ENCODE assay signal across 1 cellular context in the genomic region with DNA sequence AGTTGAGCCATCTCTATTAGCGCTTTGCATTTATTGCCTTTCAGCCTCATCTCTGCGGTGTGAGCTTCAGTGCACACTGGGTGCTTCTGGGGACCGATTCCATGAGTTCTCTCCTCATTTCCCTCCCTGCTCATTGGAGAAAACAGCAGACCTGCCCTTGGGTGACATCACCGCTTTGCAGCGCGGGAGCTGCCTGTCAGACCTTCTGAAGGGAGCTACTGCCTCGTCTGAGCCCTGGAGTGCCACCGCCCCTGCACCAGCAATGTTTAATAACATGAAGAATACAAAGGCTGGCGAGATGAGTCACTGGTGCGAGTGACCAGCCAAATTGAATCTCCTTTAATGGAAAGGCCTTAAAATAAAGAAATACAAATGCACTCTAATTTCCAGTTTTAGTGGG.
A peak's percentile ranks its signal among the peaks of the same experiment; 100 is the strongest.
TF ChIP-seq lines count a peak whose summit lies in the region.

No MANE protein-coding gene starts in this region.

TF ChIP-seq in HepG2, 621 proteins besides CTCF, POLR2A, EP300 and RAD21:
- TF ChIP-seq ATF3 (CRISPR knock-in tag; IDR thresholded peaks at IDR 0.05): peak; percentile 46; the same call in 1 of the 2 replicates
- no peak for TF ChIP-seq ELF3 (CRISPR knock-in tag; IDR thresholded peaks at IDR 0.05)
- TF ChIP-seq, protein P1, sequence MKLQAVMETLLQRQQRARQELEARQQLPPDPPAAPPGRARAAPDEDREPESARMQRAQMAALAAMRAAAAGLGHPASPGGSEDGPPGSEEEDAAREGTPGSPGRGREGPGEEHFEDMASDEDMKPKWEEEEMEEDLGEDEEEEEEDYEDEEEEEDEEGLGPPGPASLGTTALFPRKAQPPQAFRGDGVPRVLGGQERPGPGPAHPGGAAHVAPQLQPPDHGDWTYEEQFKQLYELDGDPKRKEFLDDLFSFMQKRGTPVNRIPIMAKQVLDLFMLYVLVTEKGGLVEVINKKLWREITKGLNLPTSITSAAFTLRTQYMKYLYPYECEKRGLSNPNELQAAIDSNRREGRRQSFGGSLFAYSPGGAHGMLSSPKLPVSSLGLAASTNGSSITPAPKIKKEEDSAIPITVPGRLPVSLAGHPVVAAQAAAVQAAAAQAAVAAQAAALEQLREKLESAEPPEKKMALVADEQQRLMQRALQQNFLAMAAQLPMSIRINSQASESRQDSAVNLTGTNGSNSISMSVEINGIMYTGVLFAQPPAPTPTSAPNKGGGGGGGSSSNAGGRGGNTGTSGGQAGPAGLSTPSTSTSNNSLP (IDR thresholded peaks at IDR 0.05; ENCODE audit: low read depth, low read length): 0 out of 2 replicates have a peak, but pooled peaks have one; percentile 15
- peak; percentile 29 for TF ChIP-seq XRCC5 (optimal IDR thresholded peaks at IDR 0.05; ENCODE audit: low read length)
- TF ChIP-seq XBP1 (CRISPR knock-in tag; IDR thresholded peaks at IDR 0.05): no peak
- TF ChIP-seq, protein P2, sequence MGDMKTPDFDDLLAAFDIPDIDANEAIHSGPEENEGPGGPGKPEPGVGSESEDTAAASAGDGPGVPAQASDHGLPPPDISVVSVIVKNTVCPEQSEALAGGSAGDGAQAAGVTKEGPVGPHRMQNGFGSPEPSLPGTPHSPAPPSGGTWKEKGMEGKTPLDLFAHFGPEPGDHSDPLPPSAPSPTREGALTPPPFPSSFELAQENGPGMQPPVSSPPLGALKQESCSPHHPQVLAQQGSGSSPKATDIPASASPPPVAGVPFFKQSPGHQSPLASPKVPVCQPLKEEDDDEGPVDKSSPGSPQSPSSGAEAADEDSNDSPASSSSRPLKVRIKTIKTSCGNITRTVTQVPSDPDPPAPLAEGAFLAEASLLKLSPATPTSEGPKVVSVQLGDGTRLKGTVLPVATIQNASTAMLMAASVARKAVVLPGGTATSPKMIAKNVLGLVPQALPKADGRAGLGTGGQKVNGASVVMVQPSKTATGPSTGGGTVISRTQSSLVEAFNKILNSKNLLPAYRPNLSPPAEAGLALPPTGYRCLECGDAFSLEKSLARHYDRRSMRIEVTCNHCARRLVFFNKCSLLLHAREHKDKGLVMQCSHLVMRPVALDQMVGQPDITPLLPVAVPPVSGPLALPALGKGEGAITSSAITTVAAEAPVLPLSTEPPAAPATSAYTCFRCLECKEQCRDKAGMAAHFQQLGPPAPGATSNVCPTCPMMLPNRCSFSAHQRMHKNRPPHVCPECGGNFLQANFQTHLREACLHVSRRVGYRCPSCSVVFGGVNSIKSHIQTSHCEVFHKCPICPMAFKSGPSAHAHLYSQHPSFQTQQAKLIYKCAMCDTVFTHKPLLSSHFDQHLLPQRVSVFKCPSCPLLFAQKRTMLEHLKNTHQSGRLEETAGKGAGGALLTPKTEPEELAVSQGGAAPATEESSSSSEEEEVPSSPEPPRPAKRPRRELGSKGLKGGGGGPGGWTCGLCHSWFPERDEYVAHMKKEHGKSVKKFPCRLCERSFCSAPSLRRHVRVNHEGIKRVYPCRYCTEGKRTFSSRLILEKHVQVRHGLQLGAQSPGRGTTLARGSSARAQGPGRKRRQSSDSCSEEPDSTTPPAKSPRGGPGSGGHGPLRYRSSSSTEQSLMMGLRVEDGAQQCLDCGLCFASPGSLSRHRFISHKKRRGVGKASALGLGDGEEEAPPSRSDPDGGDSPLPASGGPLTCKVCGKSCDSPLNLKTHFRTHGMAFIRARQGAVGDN (CRISPR knock-in tag; IDR thresholded peaks at IDR 0.05): 0 out of 2 replicates have a peak, but pooled peaks have one; percentile 16
- TF ChIP-seq, protein P3, sequence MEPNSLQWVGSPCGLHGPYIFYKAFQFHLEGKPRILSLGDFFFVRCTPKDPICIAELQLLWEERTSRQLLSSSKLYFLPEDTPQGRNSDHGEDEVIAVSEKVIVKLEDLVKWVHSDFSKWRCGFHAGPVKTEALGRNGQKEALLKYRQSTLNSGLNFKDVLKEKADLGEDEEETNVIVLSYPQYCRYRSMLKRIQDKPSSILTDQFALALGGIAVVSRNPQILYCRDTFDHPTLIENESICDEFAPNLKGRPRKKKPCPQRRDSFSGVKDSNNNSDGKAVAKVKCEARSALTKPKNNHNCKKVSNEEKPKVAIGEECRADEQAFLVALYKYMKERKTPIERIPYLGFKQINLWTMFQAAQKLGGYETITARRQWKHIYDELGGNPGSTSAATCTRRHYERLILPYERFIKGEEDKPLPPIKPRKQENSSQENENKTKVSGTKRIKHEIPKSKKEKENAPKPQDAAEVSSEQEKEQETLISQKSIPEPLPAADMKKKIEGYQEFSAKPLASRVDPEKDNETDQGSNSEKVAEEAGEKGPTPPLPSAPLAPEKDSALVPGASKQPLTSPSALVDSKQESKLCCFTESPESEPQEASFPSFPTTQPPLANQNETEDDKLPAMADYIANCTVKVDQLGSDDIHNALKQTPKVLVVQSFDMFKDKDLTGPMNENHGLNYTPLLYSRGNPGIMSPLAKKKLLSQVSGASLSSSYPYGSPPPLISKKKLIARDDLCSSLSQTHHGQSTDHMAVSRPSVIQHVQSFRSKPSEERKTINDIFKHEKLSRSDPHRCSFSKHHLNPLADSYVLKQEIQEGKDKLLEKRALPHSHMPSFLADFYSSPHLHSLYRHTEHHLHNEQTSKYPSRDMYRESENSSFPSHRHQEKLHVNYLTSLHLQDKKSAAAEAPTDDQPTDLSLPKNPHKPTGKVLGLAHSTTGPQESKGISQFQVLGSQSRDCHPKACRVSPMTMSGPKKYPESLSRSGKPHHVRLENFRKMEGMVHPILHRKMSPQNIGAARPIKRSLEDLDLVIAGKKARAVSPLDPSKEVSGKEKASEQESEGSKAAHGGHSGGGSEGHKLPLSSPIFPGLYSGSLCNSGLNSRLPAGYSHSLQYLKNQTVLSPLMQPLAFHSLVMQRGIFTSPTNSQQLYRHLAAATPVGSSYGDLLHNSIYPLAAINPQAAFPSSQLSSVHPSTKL (CRISPR knock-in tag; IDR thresholded peaks at IDR 0.05): 0 out of 2 replicates have a peak, but pooled peaks have one; percentile 26
- 0 out of 2 replicates have a peak, but pooled peaks have one; percentile 52 for TF ChIP-seq JUN (CRISPR knock-in tag; IDR thresholded peaks at IDR 0.05)
- peak; percentile 68 for TF ChIP-seq FOSL2 (CRISPR knock-in tag; IDR thresholded peaks at IDR 0.05)
